In the genomic region with DNA sequence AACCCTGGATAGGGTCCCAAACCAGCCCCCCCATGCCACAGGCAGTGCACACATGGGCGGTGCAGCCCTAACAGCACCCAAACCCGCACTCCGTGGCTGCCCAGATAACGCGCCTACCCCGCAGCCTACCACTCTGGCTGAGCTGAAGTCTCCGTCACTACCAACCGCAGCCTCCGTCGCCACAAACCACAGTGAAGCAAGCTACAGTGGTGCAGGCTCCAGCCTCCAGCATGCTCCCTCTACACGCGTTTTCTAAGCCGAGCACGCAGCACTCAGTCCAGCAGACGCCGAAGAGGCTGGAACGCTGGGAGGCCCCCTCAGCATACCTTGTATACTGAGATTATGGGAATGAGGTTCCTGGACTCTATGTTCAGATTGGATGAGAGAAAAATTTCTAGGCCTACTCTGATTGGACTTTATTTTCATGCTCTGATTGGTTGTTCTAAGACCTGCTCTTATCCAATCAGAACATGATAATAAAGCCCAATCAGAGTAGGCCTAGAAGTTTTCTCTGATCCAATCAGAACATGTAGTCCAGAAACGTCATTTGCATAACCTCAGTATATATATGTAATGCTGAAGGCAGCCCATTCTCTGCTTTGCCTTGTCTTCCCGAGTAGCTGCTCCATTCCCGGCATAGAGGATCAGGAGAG, we compare ENCODE assay signal across 1 cellular context.
TF ChIP-seq lines count a peak whose summit lies in the region.

No MANE protein-coding gene starts in this region.

TF ChIP-seq in K562, 482 proteins besides CTCF, POLR2A, EP300 and RAD21:
- TF ChIP-seq ELF2 (CRISPR knock-in tag; IDR thresholded peaks at IDR 0.05), result no peak
- TF ChIP-seq, protein P1, sequence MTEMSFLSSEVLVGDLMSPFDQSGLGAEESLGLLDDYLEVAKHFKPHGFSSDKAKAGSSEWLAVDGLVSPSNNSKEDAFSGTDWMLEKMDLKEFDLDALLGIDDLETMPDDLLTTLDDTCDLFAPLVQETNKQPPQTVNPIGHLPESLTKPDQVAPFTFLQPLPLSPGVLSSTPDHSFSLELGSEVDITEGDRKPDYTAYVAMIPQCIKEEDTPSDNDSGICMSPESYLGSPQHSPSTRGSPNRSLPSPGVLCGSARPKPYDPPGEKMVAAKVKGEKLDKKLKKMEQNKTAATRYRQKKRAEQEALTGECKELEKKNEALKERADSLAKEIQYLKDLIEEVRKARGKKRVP (CRISPR knock-in tag; IDR thresholded peaks at IDR 0.05), result no peak
- no peak for TF ChIP-seq SIN3A (IDR thresholded peaks at IDR 0.05; ENCODE audit: borderline replicate concordance in 2 of 2, control insufficient read depth in 1 of 2, low read depth in 2 of 2, low read length in 2 of 2)
- no peak for TF ChIP-seq ESRRB (CRISPR knock-in tag; IDR thresholded peaks at IDR 0.05; ENCODE audit: borderline replicate concordance)
- no peak for TF ChIP-seq SMARCE1 (IDR thresholded peaks at IDR 0.05)
- TF ChIP-seq ZKSCAN1 (IDR thresholded peaks at IDR 0.05; ENCODE audit: low read depth, low read length), result no peak
- TF ChIP-seq MYBL2 (IDR thresholded peaks at IDR 0.05; ENCODE audit: low read depth), result no peak
- TF ChIP-seq MYBL2 (CRISPR knock-in tag; IDR thresholded peaks at IDR 0.05; ENCODE audit: borderline replicate concordance), result no peak
- TF ChIP-seq HNRNPUL1 (IDR thresholded peaks at IDR 0.05; ENCODE audit: low read length), result no peak
- no peak for TF ChIP-seq ETV5 (CRISPR knock-in tag; IDR thresholded peaks at IDR 0.05; ENCODE audit: low read depth)
- TF ChIP-seq KDM4B (IDR thresholded peaks at IDR 0.05; ENCODE audit: borderline replicate concordance in 2 of 2, low read depth in 1 of 2), result no peak
- TF ChIP-seq ZNF311 (CRISPR knock-in tag; IDR thresholded peaks at IDR 0.05), result no peak
- TF ChIP-seq MTA1 (IDR thresholded peaks at IDR 0.05; ENCODE audit: borderline replicate concordance), result no peak
- TF ChIP-seq ZNF197 (CRISPR knock-in tag; IDR thresholded peaks at IDR 0.05; ENCODE audit: low read depth), result no peak
